In the genomic region with DNA sequence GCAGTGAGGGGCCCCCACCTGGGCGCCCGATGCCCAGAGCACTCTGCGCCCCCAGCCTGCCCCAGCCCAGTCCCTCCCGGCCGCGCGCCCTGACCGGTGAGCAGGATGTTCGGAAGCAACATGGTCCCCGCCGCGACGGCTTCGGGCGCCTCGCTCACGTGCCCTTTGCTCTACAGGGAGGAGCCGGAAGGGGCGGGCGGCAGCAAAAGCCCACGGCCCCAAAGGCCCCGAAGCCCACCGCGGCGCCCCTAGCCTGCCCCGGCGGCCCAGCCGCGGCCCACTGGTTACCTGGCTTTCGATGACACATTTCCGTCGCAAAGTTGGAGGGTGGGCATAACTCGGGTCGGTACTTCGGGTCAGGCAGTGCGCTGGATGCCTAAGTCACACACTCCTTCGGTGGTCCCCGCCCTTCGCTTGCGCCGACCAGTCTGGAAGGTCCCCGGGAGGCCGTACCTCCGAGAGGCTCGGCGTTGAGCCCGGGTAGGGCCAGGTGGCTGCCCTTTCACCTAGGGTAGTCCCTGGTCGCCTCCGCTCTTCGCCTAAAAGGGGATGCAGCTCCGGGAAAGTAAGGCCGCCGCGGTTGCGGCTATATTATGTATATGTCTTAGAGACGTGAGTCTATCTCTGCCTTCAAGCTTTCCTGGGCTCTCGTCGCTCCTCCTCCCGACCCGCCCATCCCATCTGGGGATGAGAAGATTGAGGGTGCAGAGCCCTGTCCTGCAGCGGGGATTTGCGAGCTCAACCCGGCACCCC, we compare ENCODE assay signal across 1 cellular context.
TF ChIP-seq lines count a peak whose summit lies in the region.

A gene (minus strand): TSS at position 152 of the 753 bp plus-strand sequence. CDS start 30 bp downstream, at position 122.
A gene with protein sequence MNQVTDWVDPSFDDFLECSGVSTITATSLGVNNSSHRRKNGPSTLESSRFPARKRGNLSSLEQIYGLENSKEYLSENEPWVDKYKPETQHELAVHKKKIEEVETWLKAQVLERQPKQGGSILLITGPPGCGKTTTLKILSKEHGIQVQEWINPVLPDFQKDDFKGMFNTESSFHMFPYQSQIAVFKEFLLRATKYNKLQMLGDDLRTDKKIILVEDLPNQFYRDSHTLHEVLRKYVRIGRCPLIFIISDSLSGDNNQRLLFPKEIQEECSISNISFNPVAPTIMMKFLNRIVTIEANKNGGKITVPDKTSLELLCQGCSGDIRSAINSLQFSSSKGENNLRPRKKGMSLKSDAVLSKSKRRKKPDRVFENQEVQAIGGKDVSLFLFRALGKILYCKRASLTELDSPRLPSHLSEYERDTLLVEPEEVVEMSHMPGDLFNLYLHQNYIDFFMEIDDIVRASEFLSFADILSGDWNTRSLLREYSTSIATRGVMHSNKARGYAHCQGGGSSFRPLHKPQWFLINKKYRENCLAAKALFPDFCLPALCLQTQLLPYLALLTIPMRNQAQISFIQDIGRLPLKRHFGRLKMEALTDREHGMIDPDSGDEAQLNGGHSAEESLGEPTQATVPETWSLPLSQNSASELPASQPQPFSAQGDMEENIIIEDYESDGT (plus strand): TSS at position 450 of the 753 bp plus-strand sequence. CDS start 2,391 bp downstream, outside the sequence.
A gene with protein sequence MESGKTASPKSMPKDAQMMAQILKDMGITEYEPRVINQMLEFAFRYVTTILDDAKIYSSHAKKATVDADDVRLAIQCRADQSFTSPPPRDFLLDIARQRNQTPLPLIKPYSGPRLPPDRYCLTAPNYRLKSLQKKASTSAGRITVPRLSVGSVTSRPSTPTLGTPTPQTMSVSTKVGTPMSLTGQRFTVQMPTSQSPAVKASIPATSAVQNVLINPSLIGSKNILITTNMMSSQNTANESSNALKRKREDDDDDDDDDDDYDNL (minus strand): TSS at position 152 of the 753 bp plus-strand sequence. CDS start 3,783 bp downstream, outside the sequence.

TF ChIP-seq in K562, 482 proteins besides CTCF, POLR2A, EP300 and RAD21 (continued from another document and continues in another):
- peak; percentile 84 for TF ChIP-seq HMGN3 (IDR thresholded peaks at IDR 0.05; ENCODE audit: borderline replicate concordance, extremely low read depth, insufficient read length, low read depth, low read length)
- peak; percentile 97 for TF ChIP-seq ZFX (CRISPR knock-in tag; IDR thresholded peaks at IDR 0.05)
- peak; percentile 62; the same call in 1 of the 2 replicates for TF ChIP-seq CREB1 (IDR thresholded peaks at IDR 0.05)
- peak; percentile 77 for TF ChIP-seq CREB1 (CRISPR knock-in tag; IDR thresholded peaks at IDR 0.05)
- peak; percentile 97 for TF ChIP-seq MTA1 (IDR thresholded peaks at IDR 0.05; ENCODE audit: borderline replicate concordance)
- TF ChIP-seq EP400 (IDR thresholded peaks at IDR 0.05): peak; percentile 99
- no peak for TF ChIP-seq GABPB2 (CRISPR knock-in tag; conservative IDR thresholded peaks at IDR 0.05)
- no peak for TF ChIP-seq MTF1 (CRISPR knock-in tag; IDR thresholded peaks at IDR 0.05; ENCODE audit: borderline replicate concordance)
- 0 out of 2 replicates have a peak, but pooled peaks have one; percentile 32 for TF ChIP-seq CHD2 (IDR thresholded peaks at IDR 0.05; ENCODE audit: low read depth, low read length)
- 0 out of 2 replicates have a peak, but pooled peaks have one; percentile 13 for TF ChIP-seq ZNF197 (CRISPR knock-in tag; IDR thresholded peaks at IDR 0.05; ENCODE audit: low read depth)
- TF ChIP-seq, protein P1, sequence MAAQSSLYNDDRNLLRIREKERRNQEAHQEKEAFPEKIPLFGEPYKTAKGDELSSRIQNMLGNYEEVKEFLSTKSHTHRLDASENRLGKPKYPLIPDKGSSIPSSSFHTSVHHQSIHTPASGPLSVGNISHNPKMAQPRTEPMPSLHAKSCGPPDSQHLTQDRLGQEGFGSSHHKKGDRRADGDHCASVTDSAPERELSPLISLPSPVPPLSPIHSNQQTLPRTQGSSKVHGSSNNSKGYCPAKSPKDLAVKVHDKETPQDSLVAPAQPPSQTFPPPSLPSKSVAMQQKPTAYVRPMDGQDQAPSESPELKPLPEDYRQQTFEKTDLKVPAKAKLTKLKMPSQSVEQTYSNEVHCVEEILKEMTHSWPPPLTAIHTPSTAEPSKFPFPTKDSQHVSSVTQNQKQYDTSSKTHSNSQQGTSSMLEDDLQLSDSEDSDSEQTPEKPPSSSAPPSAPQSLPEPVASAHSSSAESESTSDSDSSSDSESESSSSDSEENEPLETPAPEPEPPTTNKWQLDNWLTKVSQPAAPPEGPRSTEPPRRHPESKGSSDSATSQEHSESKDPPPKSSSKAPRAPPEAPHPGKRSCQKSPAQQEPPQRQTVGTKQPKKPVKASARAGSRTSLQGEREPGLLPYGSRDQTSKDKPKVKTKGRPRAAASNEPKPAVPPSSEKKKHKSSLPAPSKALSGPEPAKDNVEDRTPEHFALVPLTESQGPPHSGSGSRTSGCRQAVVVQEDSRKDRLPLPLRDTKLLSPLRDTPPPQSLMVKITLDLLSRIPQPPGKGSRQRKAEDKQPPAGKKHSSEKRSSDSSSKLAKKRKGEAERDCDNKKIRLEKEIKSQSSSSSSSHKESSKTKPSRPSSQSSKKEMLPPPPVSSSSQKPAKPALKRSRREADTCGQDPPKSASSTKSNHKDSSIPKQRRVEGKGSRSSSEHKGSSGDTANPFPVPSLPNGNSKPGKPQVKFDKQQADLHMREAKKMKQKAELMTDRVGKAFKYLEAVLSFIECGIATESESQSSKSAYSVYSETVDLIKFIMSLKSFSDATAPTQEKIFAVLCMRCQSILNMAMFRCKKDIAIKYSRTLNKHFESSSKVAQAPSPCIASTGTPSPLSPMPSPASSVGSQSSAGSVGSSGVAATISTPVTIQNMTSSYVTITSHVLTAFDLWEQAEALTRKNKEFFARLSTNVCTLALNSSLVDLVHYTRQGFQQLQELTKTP (IDR thresholded peaks at IDR 0.05; ENCODE audit: low read depth in 1 of 2, partially characterized antibody in 2 of 2): peak in 1 of 2 experiments; percentile 13
- 0 out of 4 replicates have a peak, but pooled peaks of 1 of the 2 experiments have one; percentile 34 for TF ChIP-seq TBL1XR1 (IDR thresholded peaks at IDR 0.05; ENCODE audit: low read length in 2 of 2)
- peak; percentile 18; the same call in 1 of the 2 replicates for TF ChIP-seq NFIC (IDR thresholded peaks at IDR 0.05)
- peak; percentile 91 for TF ChIP-seq HNRNPL (IDR thresholded peaks at IDR 0.05; ENCODE audit: low read depth, low read length)
- TF ChIP-seq, protein P2, sequence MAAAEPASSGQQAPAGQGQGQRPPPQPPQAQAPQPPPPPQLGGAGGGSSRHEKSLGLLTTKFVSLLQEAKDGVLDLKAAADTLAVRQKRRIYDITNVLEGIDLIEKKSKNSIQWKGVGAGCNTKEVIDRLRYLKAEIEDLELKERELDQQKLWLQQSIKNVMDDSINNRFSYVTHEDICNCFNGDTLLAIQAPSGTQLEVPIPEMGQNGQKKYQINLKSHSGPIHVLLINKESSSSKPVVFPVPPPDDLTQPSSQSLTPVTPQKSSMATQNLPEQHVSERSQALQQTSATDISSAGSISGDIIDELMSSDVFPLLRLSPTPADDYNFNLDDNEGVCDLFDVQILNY (CRISPR knock-in tag; IDR thresholded peaks at IDR 0.05): no peak
- TF ChIP-seq ZNF445 (CRISPR knock-in tag; IDR thresholded peaks at IDR 0.05; ENCODE audit: low read depth): no peak
- TF ChIP-seq GABPA (tag; conservative IDR thresholded peaks at IDR 0.05; ENCODE audit: low read depth): peak; percentile 90
- no peak for TF ChIP-seq ILK (tag; IDR thresholded peaks at IDR 0.05; ENCODE audit: borderline replicate concordance, low read depth)
- no peak for TF ChIP-seq ARHGAP35 (IDR thresholded peaks at IDR 0.05; ENCODE audit: partially characterized antibody)
- TF ChIP-seq, protein P3, sequence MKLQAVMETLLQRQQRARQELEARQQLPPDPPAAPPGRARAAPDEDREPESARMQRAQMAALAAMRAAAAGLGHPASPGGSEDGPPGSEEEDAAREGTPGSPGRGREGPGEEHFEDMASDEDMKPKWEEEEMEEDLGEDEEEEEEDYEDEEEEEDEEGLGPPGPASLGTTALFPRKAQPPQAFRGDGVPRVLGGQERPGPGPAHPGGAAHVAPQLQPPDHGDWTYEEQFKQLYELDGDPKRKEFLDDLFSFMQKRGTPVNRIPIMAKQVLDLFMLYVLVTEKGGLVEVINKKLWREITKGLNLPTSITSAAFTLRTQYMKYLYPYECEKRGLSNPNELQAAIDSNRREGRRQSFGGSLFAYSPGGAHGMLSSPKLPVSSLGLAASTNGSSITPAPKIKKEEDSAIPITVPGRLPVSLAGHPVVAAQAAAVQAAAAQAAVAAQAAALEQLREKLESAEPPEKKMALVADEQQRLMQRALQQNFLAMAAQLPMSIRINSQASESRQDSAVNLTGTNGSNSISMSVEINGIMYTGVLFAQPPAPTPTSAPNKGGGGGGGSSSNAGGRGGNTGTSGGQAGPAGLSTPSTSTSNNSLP (IDR thresholded peaks at IDR 0.05; ENCODE audit: borderline replicate concordance, low read depth, low read length): no peak
- TF ChIP-seq, protein P4, sequence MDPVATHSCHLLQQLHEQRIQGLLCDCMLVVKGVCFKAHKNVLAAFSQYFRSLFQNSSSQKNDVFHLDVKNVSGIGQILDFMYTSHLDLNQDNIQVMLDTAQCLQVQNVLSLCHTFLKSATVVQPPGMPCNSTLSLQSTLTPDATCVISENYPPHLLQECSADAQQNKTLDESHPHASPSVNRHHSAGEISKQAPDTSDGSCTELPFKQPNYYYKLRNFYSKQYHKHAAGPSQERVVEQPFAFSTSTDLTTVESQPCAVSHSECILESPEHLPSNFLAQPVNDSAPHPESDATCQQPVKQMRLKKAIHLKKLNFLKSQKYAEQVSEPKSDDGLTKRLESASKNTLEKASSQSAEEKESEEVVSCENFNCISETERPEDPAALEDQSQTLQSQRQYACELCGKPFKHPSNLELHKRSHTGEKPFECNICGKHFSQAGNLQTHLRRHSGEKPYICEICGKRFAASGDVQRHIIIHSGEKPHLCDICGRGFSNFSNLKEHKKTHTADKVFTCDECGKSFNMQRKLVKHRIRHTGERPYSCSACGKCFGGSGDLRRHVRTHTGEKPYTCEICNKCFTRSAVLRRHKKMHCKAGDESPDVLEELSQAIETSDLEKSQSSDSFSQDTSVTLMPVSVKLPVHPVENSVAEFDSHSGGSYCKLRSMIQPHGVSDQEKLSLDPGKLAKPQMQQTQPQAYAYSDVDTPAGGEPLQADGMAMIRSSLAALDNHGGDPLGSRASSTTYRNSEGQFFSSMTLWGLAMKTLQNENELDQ (CRISPR knock-in tag; IDR thresholded peaks at IDR 0.05; ENCODE audit: borderline replicate concordance): no peak; the same call in 1 of the 2 replicates
- TF ChIP-seq NCOA2 (IDR thresholded peaks at IDR 0.05; ENCODE audit: partially characterized antibody in 2 of 2): peak in 1 of 2 experiments; percentile 98
- TF ChIP-seq, protein P5, sequence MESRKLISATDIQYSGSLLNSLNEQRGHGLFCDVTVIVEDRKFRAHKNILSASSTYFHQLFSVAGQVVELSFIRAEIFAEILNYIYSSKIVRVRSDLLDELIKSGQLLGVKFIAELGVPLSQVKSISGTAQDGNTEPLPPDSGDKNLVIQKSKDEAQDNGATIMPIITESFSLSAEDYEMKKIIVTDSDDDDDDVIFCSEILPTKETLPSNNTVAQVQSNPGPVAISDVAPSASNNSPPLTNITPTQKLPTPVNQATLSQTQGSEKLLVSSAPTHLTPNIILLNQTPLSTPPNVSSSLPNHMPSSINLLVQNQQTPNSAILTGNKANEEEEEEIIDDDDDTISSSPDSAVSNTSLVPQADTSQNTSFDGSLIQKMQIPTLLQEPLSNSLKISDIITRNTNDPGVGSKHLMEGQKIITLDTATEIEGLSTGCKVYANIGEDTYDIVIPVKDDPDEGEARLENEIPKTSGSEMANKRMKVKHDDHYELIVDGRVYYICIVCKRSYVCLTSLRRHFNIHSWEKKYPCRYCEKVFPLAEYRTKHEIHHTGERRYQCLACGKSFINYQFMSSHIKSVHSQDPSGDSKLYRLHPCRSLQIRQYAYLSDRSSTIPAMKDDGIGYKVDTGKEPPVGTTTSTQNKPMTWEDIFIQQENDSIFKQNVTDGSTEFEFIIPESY (CRISPR knock-in tag; IDR thresholded peaks at IDR 0.05): peak; percentile 77
- no peak for TF ChIP-seq HMG20B (CRISPR knock-in tag; IDR thresholded peaks at IDR 0.05)
- TF ChIP-seq L3MBTL2 (IDR thresholded peaks at IDR 0.05): peak; percentile 97
- peak; percentile 47; the same call in 1 of the 2 replicates for TF ChIP-seq CBFA2T2 (conservative IDR thresholded peaks at IDR 0.05)
- no peak for TF ChIP-seq SP2 (IDR thresholded peaks at IDR 0.05; ENCODE audit: extremely low read depth, low read depth, low read length, poor library complexity, severe bottlenecking)
- no peak for TF ChIP-seq ZFP30 (CRISPR knock-in tag; IDR thresholded peaks at IDR 0.05; ENCODE audit: borderline replicate concordance)
- TF ChIP-seq, protein P6, sequence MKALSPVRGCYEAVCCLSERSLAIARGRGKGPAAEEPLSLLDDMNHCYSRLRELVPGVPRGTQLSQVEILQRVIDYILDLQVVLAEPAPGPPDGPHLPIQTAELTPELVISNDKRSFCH (CRISPR knock-in tag; IDR thresholded peaks at IDR 0.05): no peak
- TF ChIP-seq, protein P6 (tag; IDR thresholded peaks at IDR 0.05): peak; percentile 80
- TF ChIP-seq ZBTB7A (IDR thresholded peaks at IDR 0.05; ENCODE audit: borderline replicate concordance, control insufficient read depth, low read depth, low read length): peak; percentile 98
- TF ChIP-seq, protein P7, sequence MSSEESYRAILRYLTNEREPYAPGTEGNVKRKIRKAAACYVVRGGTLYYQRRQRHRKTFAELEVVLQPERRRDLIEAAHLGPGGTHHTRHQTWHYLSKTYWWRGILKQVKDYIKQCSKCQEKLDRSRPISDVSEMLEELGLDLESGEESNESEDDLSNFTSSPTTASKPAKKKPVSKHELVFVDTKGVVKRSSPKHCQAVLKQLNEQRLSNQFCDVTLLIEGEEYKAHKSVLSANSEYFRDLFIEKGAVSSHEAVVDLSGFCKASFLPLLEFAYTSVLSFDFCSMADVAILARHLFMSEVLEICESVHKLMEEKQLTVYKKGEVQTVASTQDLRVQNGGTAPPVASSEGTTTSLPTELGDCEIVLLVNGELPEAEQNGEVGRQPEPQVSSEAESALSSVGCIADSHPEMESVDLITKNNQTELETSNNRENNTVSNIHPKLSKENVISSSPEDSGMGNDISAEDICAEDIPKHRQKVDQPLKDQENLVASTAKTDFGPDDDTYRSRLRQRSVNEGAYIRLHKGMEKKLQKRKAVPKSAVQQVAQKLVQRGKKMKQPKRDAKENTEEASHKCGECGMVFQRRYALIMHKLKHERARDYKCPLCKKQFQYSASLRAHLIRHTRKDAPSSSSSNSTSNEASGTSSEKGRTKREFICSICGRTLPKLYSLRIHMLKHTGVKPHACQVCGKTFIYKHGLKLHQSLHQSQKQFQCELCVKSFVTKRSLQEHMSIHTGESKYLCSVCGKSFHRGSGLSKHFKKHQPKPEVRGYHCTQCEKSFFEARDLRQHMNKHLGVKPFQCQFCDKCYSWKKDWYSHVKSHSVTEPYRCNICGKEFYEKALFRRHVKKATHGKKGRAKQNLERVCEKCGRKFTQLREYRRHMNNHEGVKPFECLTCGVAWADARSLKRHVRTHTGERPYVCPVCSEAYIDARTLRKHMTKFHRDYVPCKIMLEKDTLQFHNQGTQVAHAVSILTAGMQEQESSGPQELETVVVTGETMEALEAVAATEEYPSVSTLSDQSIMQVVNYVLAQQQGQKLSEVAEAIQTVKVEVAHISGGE (CRISPR knock-in tag; IDR thresholded peaks at IDR 0.05): peak in 1 of 3 experiments; percentile 82; a peak in 2 of 6 replicates
- peak; percentile 86 for TF ChIP-seq RAD51 (IDR thresholded peaks at IDR 0.05; ENCODE audit: borderline replicate concordance, low read depth)
- no peak for TF ChIP-seq ZNF175 (CRISPR knock-in tag; IDR thresholded peaks at IDR 0.05; ENCODE audit: low read depth)
- no peak for TF ChIP-seq FOXA3 (CRISPR knock-in tag; conservative IDR thresholded peaks at IDR 0.05 in 1 of 2, IDR thresholded peaks at IDR 0.05 in 1 of 2)
- 0 out of 2 replicates have a peak, but pooled peaks have one; percentile 15 for TF ChIP-seq JUND (IDR thresholded peaks at IDR 0.05; ENCODE audit: borderline replicate concordance, low read depth, low read length)
- peak; percentile 29; the same call in 1 of the 3 replicates for TF ChIP-seq JUND (tag; IDR thresholded peaks at IDR 0.05; ENCODE audit: borderline replicate concordance, low read depth, low read length)
